In genomic region chr11:59212222-59212621, GRCh38 we compare ENCODE assay signal across 1 cellular context.
TF ChIP-seq lines count a peak whose summit lies in the region.

No MANE protein-coding gene starts in this region.

TF ChIP-seq in SK-N-SH treated with all-trans-retinoic acid at 6 μM for 48 hours, 23 proteins besides CTCF, POLR2A, EP300 and RAD21 (continued from another document):
- TF ChIP-seq BACH2 (CRISPR knock-in tag; IDR thresholded peaks at IDR 0.05; ENCODE audit: borderline replicate concordance) = no peak
- TF ChIP-seq ZNF8 (CRISPR knock-in tag; IDR thresholded peaks at IDR 0.05) = no peak
- TF ChIP-seq CSDC2 (CRISPR knock-in tag; IDR thresholded peaks at IDR 0.05) = no peak
- no peak for TF ChIP-seq TOX (CRISPR knock-in tag; IDR thresholded peaks at IDR 0.05; ENCODE audit: borderline replicate concordance)
- no peak for TF ChIP-seq GLIS3 (CRISPR knock-in tag; IDR thresholded peaks at IDR 0.05)
- TF ChIP-seq ZNF70 (CRISPR knock-in tag; IDR thresholded peaks at IDR 0.05) = no peak
- no peak for TF ChIP-seq CSRNP3 (CRISPR knock-in tag; IDR thresholded peaks at IDR 0.05)
- no peak for TF ChIP-seq OSR1 (CRISPR knock-in tag; IDR thresholded peaks at IDR 0.05)
- TF ChIP-seq SNAI2 (CRISPR knock-in tag; IDR thresholded peaks at IDR 0.05) = no peak
- no peak for TF ChIP-seq PPARA (CRISPR knock-in tag; IDR thresholded peaks at IDR 0.05; ENCODE audit: borderline replicate concordance)
- TF ChIP-seq PATZ1 (CRISPR knock-in tag; IDR thresholded peaks at IDR 0.05; ENCODE audit: borderline replicate concordance) = no peak
